Comparison of ENCODE assay signal across 15 cellular contexts in the genomic region with DNA sequence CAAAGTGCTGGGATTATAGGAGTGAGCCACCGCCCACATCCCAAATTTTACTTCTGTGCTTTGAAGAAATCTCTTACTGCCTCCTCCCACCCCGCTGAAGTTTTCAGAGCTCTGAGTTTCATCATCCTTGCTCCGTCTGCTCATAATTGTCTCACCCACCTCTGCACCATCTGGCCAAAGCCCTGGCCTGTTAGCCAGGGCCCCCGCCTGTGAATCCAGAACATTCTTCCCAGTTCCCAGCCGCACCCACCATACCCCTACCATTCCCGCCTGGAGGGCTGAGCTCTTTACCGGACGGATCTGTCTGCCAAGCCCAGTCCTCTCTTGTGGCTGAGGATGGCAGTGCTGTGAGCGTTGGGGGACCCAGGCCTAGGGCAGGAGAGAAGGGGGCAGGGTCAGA. TPM values are rescaled to one million over a fixed set of nuclear protein-coding genes. Genes with fewer than 3 reads are reported as not detected.
DNase-seq lines count a peak whose midpoint lies in the region; ATAC-seq and TF ChIP-seq lines count a peak whose summit lies in the region.
"Had no signal": no experiment of that assay in that cellular context is flagged by ENCODE, and none has a peak within 500 bp of the region (broad histone marks: within the 10 kb centered on the region; RNA-seq: fewer than 3 reads in every experiment).

No MANE protein-coding gene starts in this region.

- peaks cover 14 to 20% of the 10 kb centered on the region in 2 donors for H3K4me1 ChIP-seq in naive thymus-derived CD4-positive, alpha-beta T cell (ENCODE audit: control insufficient read depth in 2 of 2, insufficient read depth in 2 of 2, low read length in 2 of 2)
- H3K4me1 ChIP-seq in spleen: peaks cover 14 to 49% (median 35%) of the 10 kb centered on the region in 6 donors
- peaks cover 17% of the 10 kb centered on the region; the same call in 1 of the 2 replicates for H3K4me1 ChIP-seq in MM.1S (ENCODE audit: low read length)

- H3K27me3 ChIP-seq in naive thymus-derived CD4-positive, alpha-beta T cell (ENCODE audit: control insufficient read depth in 2 of 2, insufficient read depth in 2 of 2, low read length in 2 of 2): no peaks in the 10 kb centered on the region
- no peaks in the 10 kb centered on the region for H3K27me3 ChIP-seq in spleen (replicated peaks in 1 of 7)
- H3K27me3 ChIP-seq in MM.1S (replicated peaks; ENCODE audit: insufficient read depth, low read length): no peaks in the 10 kb centered on the region

- TF ChIP-seq CTCF in AG10803 (conservative IDR thresholded peaks at IDR 0.05; ENCODE audit: low read length): no peak
- TF ChIP-seq CTCF in spleen (IDR thresholded peaks at IDR 0.05 in 8 of 11, conservative IDR thresholded peaks at IDR 0.05 in 3 of 11): no peak
- TF ChIP-seq CTCF in MM.1S (IDR thresholded peaks at IDR 0.05; ENCODE audit: low read length): no peak

- H2AFZ ChIP-seq in MM.1S (ENCODE audit: low read length): no peak overlapping the region

- no peaks in the 10 kb centered on the region for H4K20me1 ChIP-seq in MM.1S (ENCODE audit: insufficient read depth, low read length)

- ATAC-seq in naive thymus-derived CD4-positive, alpha-beta T cell: no peak
- no peak for ATAC-seq in sciatic nerve

- intact Hi-C loops in activated T-helper 2 cell treated with anti-CD3 and anti-CD28 coated beads, Interferon-gamma antibody, Interleukin-2, Interleukin-4, amounts not matched to agents 10 μg/mL and 5 μg/mL and 100 μg/mL, durations not matched to agents 14 hours and 24 hours and 36 hours (cut with micrococcal nuclease): no loop called here
- intact Hi-C loops in naive thymus-derived CD4-positive, alpha-beta T cell (cut with micrococcal nuclease): loop anchor here in 1 of 2 donors (5.0 to 10.0 kb wide), 2 partner anchors 870 to 1142 kb away; partner anchors contain the start of gene PTPN12
- intact Hi-C loops in spleen (cut with DNase I; ENCODE audit: low total_unique reads): no loop called here
- intact Hi-C loops in sciatic nerve (cut with DNase I): no loop called here

- peak; percentile 19 for DNase-seq in AG10803 (ENCODE audit: low read depth)
- DNase-seq in GM03348 (ENCODE audit: low spot score): peak; percentile 8
- DNase-seq in activated T-helper 2 cell treated with anti-CD3 and anti-CD28 coated beads, Interferon-gamma antibody, Interleukin-2, Interleukin-4, amounts not matched to agents 10 μg/mL and 5 μg/mL and 100 μg/mL, durations not matched to agents 14 hours and 24 hours and 36 hours (ENCODE audit: low spot score): no peak
- no peak for DNase-seq in naive thymus-derived CD4-positive, alpha-beta T cell
- DNase-seq in spleen: no peak
- DNase-seq in sciatic nerve (ENCODE audit: low spot score): no peak
- no peak for DNase-seq in stimulated activated CD4-positive, alpha-beta T cell treated with anti-CD3 and anti-CD28 coated beads, Interleukin-12 subunit alpha, Interleukin-12 subunit beta, amount 100 ng/mL, for 4 hours
- DNase-seq in MM.1S: no peak
- DNase-seq: activated effector memory CD4-positive, alpha-beta T cell treated with Interleukin-2 at 50 U/mL for 16 hours; EL; Karpas-422; NCI-H146; NCI-H774; Right ventricle myocardium superior had no signal

- H3F3A ChIP-seq in MM.1S (ENCODE audit: insufficient read depth, low read length): no peaks in the 10 kb centered on the region

- peak overlapping the region; percentile 3 for H3K4me3 Mint-ChIP-seq in activated T-helper 2 cell treated with anti-CD3 and anti-CD28 coated beads, Interferon-gamma antibody, Interleukin-2, Interleukin-4, amounts not matched to agents 10 μg/mL and 5 μg/mL and 100 μg/mL, durations not matched to agents 14 hours and 24 hours and 36 hours (ENCODE audit: low read depth)
- peak overlapping the region in 7 of 10 donors; percentile 9 to 65 (median 32) for H3K4me3 Mint-ChIP-seq in naive thymus-derived CD4-positive, alpha-beta T cell

- H3K9me2 ChIP-seq in MM.1S (replicated peaks; ENCODE audit: insufficient read depth, low read length): no peaks in the 10 kb centered on the region

- WGBS in spleen, 5 donors: 80 to 91% (median 87%) methylated on average over 9 of the region's 9 CpGs

- TF ChIP-seq POLR2A in spleen (IDR thresholded peaks at IDR 0.05): no peak

- no peaks in the 10 kb centered on the region for H3K9me3 ChIP-seq in naive thymus-derived CD4-positive, alpha-beta T cell (ENCODE audit: control insufficient read depth in 2 of 3, low read length in 3 of 3)
- H3K9me3 ChIP-seq in spleen: no peaks in the 10 kb centered on the region
- H3K9me3 ChIP-seq in MM.1S (replicated peaks; ENCODE audit: insufficient read depth, low read length): no peaks in the 10 kb centered on the region

- H3K4me2 ChIP-seq in MM.1S (ENCODE audit: low read depth, low read length): no peak overlapping the region

- H3K79me2 ChIP-seq in MM.1S (ENCODE audit: low read length): no peaks in the 10 kb centered on the region

- H3K4me1 Mint-ChIP-seq in activated T-helper 2 cell treated with anti-CD3 and anti-CD28 coated beads, Interferon-gamma antibody, Interleukin-2, Interleukin-4, amounts not matched to agents 10 μg/mL and 5 μg/mL and 100 μg/mL, durations not matched to agents 14 hours and 24 hours and 36 hours (ENCODE audit: low read depth): peaks cover 15% of the 10 kb centered on the region
- H3K4me1 Mint-ChIP-seq in naive thymus-derived CD4-positive, alpha-beta T cell: peaks cover 12 to 33% (median 24%) of the 10 kb centered on the region in 7 donors

- no peaks in the 10 kb centered on the region for H3K9me3 Mint-ChIP-seq in activated T-helper 2 cell treated with anti-CD3 and anti-CD28 coated beads, Interferon-gamma antibody, Interleukin-2, Interleukin-4, amounts not matched to agents 10 μg/mL and 5 μg/mL and 100 μg/mL, durations not matched to agents 14 hours and 24 hours and 36 hours
- no peaks in the 10 kb centered on the region for H3K9me3 Mint-ChIP-seq in naive thymus-derived CD4-positive, alpha-beta T cell

- CTCF ChIA-PET in naive thymus-derived CD4-positive, alpha-beta T cell (lab: Charles Lee): no interaction called here

- H3K27ac Mint-ChIP-seq in activated T-helper 2 cell treated with anti-CD3 and anti-CD28 coated beads, Interferon-gamma antibody, Interleukin-2, Interleukin-4, amounts not matched to agents 10 μg/mL and 5 μg/mL and 100 μg/mL, durations not matched to agents 14 hours and 24 hours and 36 hours: no peak overlapping the region
- peak overlapping the region in 3 of 9 donors; percentile 20 to 54 (median 28) for H3K27ac Mint-ChIP-seq in naive thymus-derived CD4-positive, alpha-beta T cell

- no peaks in the 10 kb centered on the region for H3K36me3 Mint-ChIP-seq in activated T-helper 2 cell treated with anti-CD3 and anti-CD28 coated beads, Interferon-gamma antibody, Interleukin-2, Interleukin-4, amounts not matched to agents 10 μg/mL and 5 μg/mL and 100 μg/mL, durations not matched to agents 14 hours and 24 hours and 36 hours (ENCODE audit: low read depth)
- no peaks in the 10 kb centered on the region for H3K36me3 Mint-ChIP-seq in naive thymus-derived CD4-positive, alpha-beta T cell

- H3K36me3 ChIP-seq in naive thymus-derived CD4-positive, alpha-beta T cell (ENCODE audit: control insufficient read depth in 2 of 3, insufficient read depth in 3 of 3, low read length in 3 of 3): no peaks in the 10 kb centered on the region
- no peaks in the 10 kb centered on the region for H3K36me3 ChIP-seq in spleen
- no peaks in the 10 kb centered on the region for H3K36me3 ChIP-seq in MM.1S (replicated peaks; ENCODE audit: insufficient read depth, low read length)

- H3K27ac ChIP-seq in naive thymus-derived CD4-positive, alpha-beta T cell (ENCODE audit: low read depth, low read length): no peak overlapping the region
- H3K27ac ChIP-seq in spleen (no peak overlapping the region), MM.1S (ENCODE audit: low read length) (no peak overlapping the region)

- H3K27me3 Mint-ChIP-seq in activated T-helper 2 cell treated with anti-CD3 and anti-CD28 coated beads, Interferon-gamma antibody, Interleukin-2, Interleukin-4, amounts not matched to agents 10 μg/mL and 5 μg/mL and 100 μg/mL, durations not matched to agents 14 hours and 24 hours and 36 hours (ENCODE audit: low read depth): no peaks in the 10 kb centered on the region
- no peaks in the 10 kb centered on the region for H3K27me3 Mint-ChIP-seq in naive thymus-derived CD4-positive, alpha-beta T cell

- H3K4me3 ChIP-seq in AG10803 (ENCODE audit: low read length): no peak overlapping the region
- H3K4me3 ChIP-seq in naive thymus-derived CD4-positive, alpha-beta T cell (ENCODE audit: low read length): no peak overlapping the region
- no peak overlapping the region for H3K4me3 ChIP-seq in spleen
- H3K4me3 ChIP-seq in MM.1S (ENCODE audit: low read length): no peak overlapping the region
- H3K4me3 ChIP-seq: lung had no signal

- POLR2A ChIA-PET in naive thymus-derived CD4-positive, alpha-beta T cell (lab: Charles Lee): interaction anchor here (2.3 to 6.2 kb wide), 2 partner anchors 35 to 76 kb away, joined by 7 to 39 read pairs; partner anchors contain the start of gene YWHAG

- H3K9ac ChIP-seq in MM.1S (ENCODE audit: low read length): no peak overlapping the region

RNA-seq across cellular contexts. Expression of gene SSC4D, which starts 14.5 kb away (rescaled TPM):
- total RNA-seq in activated T-helper 2 cell treated with anti-CD3 and anti-CD28 coated beads, Interferon-gamma antibody, Interleukin-2, Interleukin-4, amounts not matched to agents 10 μg/mL and 5 μg/mL and 100 μg/mL, durations not matched to agents 14 hours and 24 hours and 36 hours: 0.71 and 0.78 TPM in 2 replicates
- total RNA-seq in naive thymus-derived CD4-positive, alpha-beta T cell: under 1 TPM in 1 of 5 experiments, not detected in 4; 0.24 TPM
- under 1 TPM in 1 of 2 donors, not detected in 1; 0.35 TPM for polyA plus RNA-seq in naive thymus-derived CD4-positive, alpha-beta T cell
- total RNA-seq in spleen (1 to 10 TPM in 2 of 7 donors, under 1 TPM in 5; 0.11 to 1.5 (median 0.43) TPM), sciatic nerve (0.58 TPM)
- 1 to 10 TPM in 2 of 3 donors, under 1 TPM in 1; 0.68 to 1.2 (median 1.1) TPM for polyA plus RNA-seq in spleen

RNA-seq across cellular contexts. Expression of gene ZP3, which starts 29.8 kb away (rescaled TPM):
- total RNA-seq in activated T-helper 2 cell treated with anti-CD3 and anti-CD28 coated beads, Interferon-gamma antibody, Interleukin-2, Interleukin-4, amounts not matched to agents 10 μg/mL and 5 μg/mL and 100 μg/mL, durations not matched to agents 14 hours and 24 hours and 36 hours: 8.2 and 10.5 TPM in 2 replicates
- total RNA-seq in naive thymus-derived CD4-positive, alpha-beta T cell: 10 to 100 TPM in 1 of 5 experiments, 1 to 10 TPM in 4; 2.6 to 16.7 (median 5.3) TPM
- polyA plus RNA-seq in naive thymus-derived CD4-positive, alpha-beta T cell: 10 to 100 TPM in 1 of 2 donors, 1 to 10 TPM in 1; 9.9 to 10.7 TPM
- total RNA-seq in spleen: 1 to 10 TPM; 1.3 to 7.5 (median 2.5) TPM
- 1 to 10 TPM; 3.3 to 5.0 (median 4.3) TPM for polyA plus RNA-seq in spleen
- 1.7 TPM for total RNA-seq in sciatic nerve
- total RNA-seq: Right ventricle myocardium superior had no signal

RNA-seq across cellular contexts. Expression of gene YWHAG, which starts 36.2 kb away (rescaled TPM):
- total RNA-seq in activated T-helper 2 cell treated with anti-CD3 and anti-CD28 coated beads, Interferon-gamma antibody, Interleukin-2, Interleukin-4, amounts not matched to agents 10 μg/mL and 5 μg/mL and 100 μg/mL, durations not matched to agents 14 hours and 24 hours and 36 hours: 184 and 189 TPM in 2 replicates
- total RNA-seq in naive thymus-derived CD4-positive, alpha-beta T cell: 10 to 100 TPM; 27.7 to 98.3 (median 39.6) TPM
- polyA plus RNA-seq in naive thymus-derived CD4-positive, alpha-beta T cell: 1 to 10 TPM; 1.4 to 1.6 TPM
- 100 to 1,000 TPM in 1 of 7 donors, 10 to 100 TPM in 6; 60.6 to 108 (median 80.5) TPM for total RNA-seq in spleen
- 10 to 100 TPM; 19.7 to 35.6 (median 26.2) TPM for polyA plus RNA-seq in spleen
- total RNA-seq in sciatic nerve: 94.7 TPM

Comparison
In these comparisons a context has a peak if more than half of its experiments do, and no peak if none do; other contexts are left out.
1. DNase-seq: peak in AG10803 (single experiment) and GM03348 (single experiment); none in activated T-helper 2 cell treated with anti-CD3 and anti-CD28 coated beads, Interferon-gamma antibody, Interleukin-2, Interleukin-4, amounts not matched to agents 10 μg/mL and 5 μg/mL and 100 μg/mL, durations not matched to agents 14 hours and 24 hours and 36 hours (single experiment), naive thymus-derived CD4-positive, alpha-beta T cell (0 of 9), spleen (single experiment), sciatic nerve (single experiment), stimulated activated CD4-positive, alpha-beta T cell treated with anti-CD3 and anti-CD28 coated beads, Interleukin-12 subunit alpha, Interleukin-12 subunit beta, amount 100 ng/mL, for 4 hours (single experiment) and MM.1S (single experiment).